22 cellular contexts compared by ENCODE assay signal in the genomic region with DNA sequence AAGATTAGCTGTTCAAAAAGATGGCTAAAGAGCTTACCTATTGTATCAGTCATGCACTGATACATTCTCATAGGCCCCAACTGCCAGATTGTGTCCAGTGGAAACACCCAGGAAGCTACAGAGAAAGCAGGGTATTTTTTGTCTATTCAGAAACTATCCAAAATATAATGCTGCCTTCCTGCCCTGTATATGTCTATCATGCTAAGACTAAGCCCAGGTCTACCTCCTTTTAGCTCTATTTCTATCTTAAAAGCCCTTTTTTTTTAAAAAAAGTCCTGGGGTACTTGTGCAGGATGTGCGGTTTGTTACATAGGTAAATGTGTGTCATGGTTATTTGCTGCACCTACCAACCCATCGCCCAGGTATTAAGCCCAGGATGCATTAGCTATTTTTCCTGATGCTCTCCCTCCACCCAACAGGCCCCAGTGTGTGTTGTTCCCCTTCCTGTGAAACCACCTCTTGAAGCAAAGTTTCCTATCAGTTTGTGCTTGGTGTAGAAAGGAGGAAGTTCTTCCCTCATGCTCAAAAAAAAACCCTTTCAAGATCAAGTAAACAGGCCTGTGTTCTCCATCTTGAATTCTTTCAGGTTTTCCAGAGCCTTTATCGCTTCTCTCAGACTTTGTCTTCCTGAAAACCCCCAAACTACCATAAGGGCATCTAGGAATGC. TPM values are rescaled to one million over a fixed set of nuclear protein-coding genes. Genes with fewer than 3 reads are reported as not detected.
DNase-seq lines count a peak whose midpoint lies in the region; ATAC-seq, FAIRE-seq and TF ChIP-seq lines count a peak whose summit lies in the region.
"Had no signal": no experiment of that assay in that cellular context is flagged by ENCODE, and none has a peak within 500 bp of the region (broad histone marks: within the 10 kb centered on the region; RNA-seq: fewer than 3 reads in every experiment).

No MANE protein-coding gene starts in this region.

- no peaks in the 10 kb centered on the region for H3K36me3 ChIP-seq in CD4-positive, alpha-beta memory T cell (ENCODE audit: insufficient read depth, low read length)
- H3K36me3 ChIP-seq: ascending aorta, right lobe of liver, tibial artery had no signal

- TF ChIP-seq POLR2A in GM12891 (IDR thresholded peaks at IDR 0.05; ENCODE audit: low read depth, low read length) = no peak

- H3K4me3 Mint-ChIP-seq in CD4-positive, alpha-beta memory T cell = no peak overlapping the region
- peak overlapping the region in 2 of 4 donors; percentile 49 to 61 for H3K4me3 Mint-ChIP-seq in IgD-negative memory B cell
- H3K4me3 Mint-ChIP-seq in T-helper 17 cell = no peak overlapping the region
- H3K4me3 Mint-ChIP-seq: activated T-helper 1 cell treated with anti-CD3 and anti-CD28 coated beads, Interleukin-12 subunit alpha, Interleukin-12 subunit beta, Interleukin-2, Interleukin-4 antibody, amounts not matched to agents 30 ng/mL and 10 ng/mL and 1 ng/mL, durations not matched to agents 14 hours and 24 hours and 36 hours had no signal

- no peak for FAIRE-seq in GM12891 (lab: Jason Lieb, UNC)
- FAIRE-seq: endothelial cell of umbilical vein, frontal cortex had no signal

- H3K27ac Mint-ChIP-seq in CD4-positive, alpha-beta memory T cell = peak overlapping the region in 6 of 7 donors; percentile 14 to 70 (median 44)
- H3K27ac Mint-ChIP-seq in IgD-negative memory B cell = peak overlapping the region in 2 of 3 donors; percentile 23 to 68
- H3K27ac Mint-ChIP-seq in T-helper 17 cell = peak overlapping the region; percentile 53
- H3K27ac Mint-ChIP-seq: activated T-helper 1 cell treated with anti-CD3 and anti-CD28 coated beads, Interleukin-12 subunit alpha, Interleukin-12 subunit beta, Interleukin-2, Interleukin-4 antibody, amounts not matched to agents 30 ng/mL and 10 ng/mL and 1 ng/mL, durations not matched to agents 14 hours and 24 hours and 36 hours had no signal

- H3K36me3 Mint-ChIP-seq in CD4-positive, alpha-beta memory T cell = no peaks in the 10 kb centered on the region
- H3K36me3 Mint-ChIP-seq in IgD-negative memory B cell (peaks cover 3% of the 10 kb centered on the region), T-helper 17 cell (ENCODE audit: low read depth) (no peaks in the 10 kb centered on the region)

- DNase-seq in CD4-positive, alpha-beta memory T cell = peak in 1 of 5 donors; percentile 10
- no peak for DNase-seq in T-helper 17 cell
- peak; percentile 2 for DNase-seq in midbrain (lab: John Stamatoyannopoulos, UW)
- DNase-seq in GM12891 (ENCODE audit: insufficient read length, low spot score) = no peak
- DNase-seq: C1 segment of cervical spinal cord; DMS79; mammary epithelial cell; NCI-H2029; NCI-H524 treated with DMSO at 0.1 percent for 48 hours; right lobe of liver; stimulated activated CD4-positive, alpha-beta T cell treated with anti-CD3 and anti-CD28 coated beads, Interleukin-2, amount 100 ng/mL, for 24 hours; T-helper 2 cell; tibial artery had no signal

- no peak overlapping the region for H3K4me3 ChIP-seq in CD4-positive, alpha-beta memory T cell (ENCODE audit: low read length in 2 of 2)
- H3K4me3 ChIP-seq: ascending aorta, right lobe of liver, tibial artery had no signal

- intact Hi-C loops in CD4-positive, alpha-beta memory T cell (cut with micrococcal nuclease) = no loop called here

- no peaks in the 10 kb centered on the region for H3K9me3 ChIP-seq in CD4-positive, alpha-beta memory T cell (ENCODE audit: control insufficient read depth in 1 of 2, low read length in 2 of 2)
- H3K9me3 ChIP-seq in T-helper 17 cell (ENCODE audit: control insufficient read depth, low read length, poor library complexity, severe bottlenecking) = no peaks in the 10 kb centered on the region
- H3K9me3 ChIP-seq: ascending aorta, right lobe of liver, tibial artery had no signal

- H3K27me3 Mint-ChIP-seq in CD4-positive, alpha-beta memory T cell = peaks cover 6 to 8% of the 10 kb centered on the region in 2 donors
- no peaks in the 10 kb centered on the region for H3K27me3 Mint-ChIP-seq in IgD-negative memory B cell
- peaks cover 31% of the 10 kb centered on the region for H3K27me3 Mint-ChIP-seq in T-helper 17 cell

- peaks cover 10% of the 10 kb centered on the region for H3K4me1 ChIP-seq in CD4-positive, alpha-beta memory T cell (ENCODE audit: insufficient read depth, low read length)
- H3K4me1 ChIP-seq: ascending aorta, right lobe of liver, tibial artery had no signal

- H3K27ac ChIP-seq in CD4-positive, alpha-beta memory T cell (ENCODE audit: low read depth, low read length) = no peak overlapping the region
- H3K27ac ChIP-seq: ascending aorta, right lobe of liver, tibial artery had no signal

- ATAC-seq in T-helper 17 cell (peak; percentile 41), SK-N-SH treated with all-trans-retinoic acid at 6 μM for 48 hours (no peak), HG03095 (IDR thresholded peaks at IDR 0.05; ENCODE audit: unreplicated experiment) (no peak), HG02981 (IDR thresholded peaks at IDR 0.05; ENCODE audit: unreplicated experiment) (no peak)
- ATAC-seq: Panc1, right lobe of liver had no signal

- H3K4me1 Mint-ChIP-seq in CD4-positive, alpha-beta memory T cell = peaks cover 4 to 18% (median 13%) of the 10 kb centered on the region in 4 donors
- H3K4me1 Mint-ChIP-seq in IgD-negative memory B cell = peaks cover 6 to 18% (median 16%) of the 10 kb centered on the region in 3 donors
- peaks cover 7% of the 10 kb centered on the region for H3K4me1 Mint-ChIP-seq in T-helper 17 cell

- POLR2A ChIA-PET in CD4-positive, alpha-beta memory T cell (lab: Charles Lee; ENCODE audit: partially characterized antibody) = interaction anchor here (0.9 to 1.3 kb wide), 3 partner anchors 10 to 98 kb away, joined by 3 to 5 read pairs (median 4); a partner anchor contains a TSS

- peaks cover 0 to 5% (median 0%) of the 10 kb centered on the region in 8 donors for H3K9me3 Mint-ChIP-seq in CD4-positive, alpha-beta memory T cell
- H3K9me3 Mint-ChIP-seq in IgD-negative memory B cell = peaks cover 0 to 2% (median 0%) of the 10 kb centered on the region in 3 donors

- H3K27me3 ChIP-seq in CD4-positive, alpha-beta memory T cell (ENCODE audit: insufficient read depth, low read length) = no peaks in the 10 kb centered on the region
- H3K27me3 ChIP-seq: ascending aorta had no signal

- CTCF ChIA-PET in CD4-positive, alpha-beta memory T cell (lab: Charles Lee; ENCODE audit: partially characterized antibody) = interaction anchor here (1.1 to 1.3 kb wide), 2 partner anchors 11 to 39 kb away, joined by 3 to 4 read pairs; no protein-coding TSS in a partner anchor

TF ChIP-seq in SK-N-SH treated with all-trans-retinoic acid at 6 μM for 48 hours, 23 proteins besides CTCF, POLR2A, EP300 and RAD21 (continues in another document):
- TF ChIP-seq ZNF70 (CRISPR knock-in tag; IDR thresholded peaks at IDR 0.05) = no peak
- TF ChIP-seq, protein P1, sequence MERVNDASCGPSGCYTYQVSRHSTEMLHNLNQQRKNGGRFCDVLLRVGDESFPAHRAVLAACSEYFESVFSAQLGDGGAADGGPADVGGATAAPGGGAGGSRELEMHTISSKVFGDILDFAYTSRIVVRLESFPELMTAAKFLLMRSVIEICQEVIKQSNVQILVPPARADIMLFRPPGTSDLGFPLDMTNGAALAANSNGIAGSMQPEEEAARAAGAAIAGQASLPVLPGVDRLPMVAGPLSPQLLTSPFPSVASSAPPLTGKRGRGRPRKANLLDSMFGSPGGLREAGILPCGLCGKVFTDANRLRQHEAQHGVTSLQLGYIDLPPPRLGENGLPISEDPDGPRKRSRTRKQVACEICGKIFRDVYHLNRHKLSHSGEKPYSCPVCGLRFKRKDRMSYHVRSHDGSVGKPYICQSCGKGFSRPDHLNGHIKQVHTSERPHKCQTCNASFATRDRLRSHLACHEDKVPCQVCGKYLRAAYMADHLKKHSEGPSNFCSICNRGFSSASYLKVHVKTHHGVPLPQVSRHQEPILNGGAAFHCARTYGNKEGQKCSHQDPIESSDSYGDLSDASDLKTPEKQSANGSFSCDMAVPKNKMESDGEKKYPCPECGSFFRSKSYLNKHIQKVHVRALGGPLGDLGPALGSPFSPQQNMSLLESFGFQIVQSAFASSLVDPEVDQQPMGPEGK (CRISPR knock-in tag; IDR thresholded peaks at IDR 0.05; ENCODE audit: borderline replicate concordance) = no peak
- TF ChIP-seq SNAI2 (CRISPR knock-in tag; IDR thresholded peaks at IDR 0.05) = no peak
- TF ChIP-seq GLIS3 (CRISPR knock-in tag; IDR thresholded peaks at IDR 0.05) = no peak
- TF ChIP-seq BACH2 (CRISPR knock-in tag; IDR thresholded peaks at IDR 0.05; ENCODE audit: borderline replicate concordance) = no peak

TF ChIP-seq in GM12891, 5 proteins besides CTCF, POLR2A, EP300 and RAD21:
- no peak for TF ChIP-seq POLR2AphosphoS5 (IDR thresholded peaks at IDR 0.05; ENCODE audit: low read depth, low read length)
- TF ChIP-seq POU2F2 (IDR thresholded peaks at IDR 0.05; ENCODE audit: low read depth, low read length) = no peak
- no peak for TF ChIP-seq SPI1 (IDR thresholded peaks at IDR 0.05; ENCODE audit: low read depth, low read length)

RNA-seq across cellular contexts. Expression of a gene that starts 0.5 kb away (rescaled TPM):
- not detected for total RNA-seq in CD4-positive, alpha-beta memory T cell
- polyA plus RNA-seq in CD4-positive, alpha-beta memory T cell = not detected
- polyA plus RNA-seq in IgD-negative memory B cell = not detected
- total RNA-seq in T-helper 17 cell = not detected
- polyA plus RNA-seq in GM12891 (2012; ENCODE audit: low read depth, missing spikeins) = not detected
- total RNA-seq: activated T-helper 1 cell treated with anti-CD3 and anti-CD28 coated beads, Interleukin-12 subunit alpha, Interleukin-12 subunit beta, Interleukin-2, Interleukin-4 antibody, amounts not matched to agents 30 ng/mL and 10 ng/mL and 1 ng/mL, durations not matched to agents 14 hours and 24 hours and 36 hours; ascending aorta; endothelial cell of umbilical vein; frontal cortex; mammary epithelial cell; right lobe of liver had no signal
- polyA plus RNA-seq: endothelial cell of umbilical vein, mammary epithelial cell had no signal

RNA-seq across cellular contexts. Expression of a gene that starts 30.0 kb away (rescaled TPM):
- total RNA-seq in CD4-positive, alpha-beta memory T cell = not detected
- not detected for polyA plus RNA-seq in CD4-positive, alpha-beta memory T cell
- polyA plus RNA-seq in IgD-negative memory B cell = not detected
- not detected for total RNA-seq in T-helper 17 cell
- polyA plus RNA-seq in GM12891 (2012; ENCODE audit: low read depth, missing spikeins) = not detected
- total RNA-seq: activated T-helper 1 cell treated with anti-CD3 and anti-CD28 coated beads, Interleukin-12 subunit alpha, Interleukin-12 subunit beta, Interleukin-2, Interleukin-4 antibody, amounts not matched to agents 30 ng/mL and 10 ng/mL and 1 ng/mL, durations not matched to agents 14 hours and 24 hours and 36 hours; endothelial cell of umbilical vein; frontal cortex; mammary epithelial cell had no signal
- polyA plus RNA-seq: endothelial cell of umbilical vein, mammary epithelial cell had no signal

RNA-seq across cellular contexts. Expression of a gene that starts 38.1 kb away (rescaled TPM):
- not detected for total RNA-seq in CD4-positive, alpha-beta memory T cell
- not detected for polyA plus RNA-seq in CD4-positive, alpha-beta memory T cell
- polyA plus RNA-seq in IgD-negative memory B cell = not detected
- total RNA-seq in T-helper 17 cell = not detected
- not detected for polyA plus RNA-seq in GM12891 (2012; ENCODE audit: low read depth, missing spikeins)
- total RNA-seq: activated T-helper 1 cell treated with anti-CD3 and anti-CD28 coated beads, Interleukin-12 subunit alpha, Interleukin-12 subunit beta, Interleukin-2, Interleukin-4 antibody, amounts not matched to agents 30 ng/mL and 10 ng/mL and 1 ng/mL, durations not matched to agents 14 hours and 24 hours and 36 hours; ascending aorta; endothelial cell of umbilical vein; frontal cortex; mammary epithelial cell; right lobe of liver had no signal
- polyA plus RNA-seq: endothelial cell of umbilical vein, mammary epithelial cell had no signal
